ENCODE assay signal across 8 cellular contexts in the genomic region with DNA sequence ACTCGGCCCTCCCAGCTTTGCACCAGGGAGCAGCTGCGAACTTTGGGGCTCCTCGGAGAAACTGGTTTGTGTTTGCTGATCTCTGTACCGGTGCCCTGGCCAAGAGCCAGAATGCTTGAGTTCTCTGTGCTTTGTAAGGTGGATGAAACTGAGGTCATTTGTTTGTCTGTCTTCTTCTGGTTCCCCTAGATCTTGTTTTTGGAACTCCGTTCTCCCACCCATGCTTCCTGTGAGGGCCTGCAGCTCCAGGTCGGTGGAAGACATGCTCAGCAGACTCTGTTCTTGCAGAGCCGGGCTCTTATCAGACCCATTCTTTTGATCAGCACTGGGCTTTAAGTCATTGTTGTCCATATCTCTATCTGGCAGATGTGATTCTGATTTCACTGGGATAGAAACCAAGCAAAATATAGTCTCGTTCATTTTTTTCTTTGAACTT. TPM values are rescaled to one million over a fixed set of nuclear protein-coding genes. Genes with fewer than 3 reads are reported as not detected.
DNase-seq lines count a peak whose midpoint lies in the region; ATAC-seq and TF ChIP-seq lines count a peak whose summit lies in the region.

No MANE protein-coding gene starts in this region.

- no peak for TF ChIP-seq POLR2A in spleen (IDR thresholded peaks at IDR 0.05)

- H3K27me3 ChIP-seq in spleen (replicated peaks in 1 of 7): peaks cover 0 to 68% (median 4%) of the 10 kb centered on the region in 7 donors

- H3K4me3 Mint-ChIP-seq in activated CD4-positive, alpha-beta memory T cell treated with anti-CD3 and anti-CD28 coated beads, Interleukin-2, amount 10 ng/mL, durations not matched to agents 7 days and 5 days: peak overlapping the region; percentile 64

- peak; percentile 26 for ATAC-seq in Right ventricle myocardium superior (ENCODE audit: poor library complexity)

- H3K4me1 ChIP-seq in spleen: peaks cover 6 to 36% (median 26%) of the 10 kb centered on the region in 6 donors

- H3K36me3 Mint-ChIP-seq in activated CD4-positive, alpha-beta memory T cell treated with anti-CD3 and anti-CD28 coated beads, Interleukin-2, amount 10 ng/mL, durations not matched to agents 7 days and 5 days (ENCODE audit: low read depth): no peaks in the 10 kb centered on the region

- H3K9me3 ChIP-seq in spleen: no peaks in the 10 kb centered on the region

- H3K27ac ChIP-seq in spleen: peak overlapping the region in 5 of 8 donors; percentile 39 to 83 (median 73)

- no peak for TF ChIP-seq CTCF in spleen (IDR thresholded peaks at IDR 0.05 in 8 of 11, conservative IDR thresholded peaks at IDR 0.05 in 3 of 11)

- H3K9me3 Mint-ChIP-seq in activated CD4-positive, alpha-beta memory T cell treated with anti-CD3 and anti-CD28 coated beads, Interleukin-2, amount 10 ng/mL, durations not matched to agents 7 days and 5 days: peaks cover 3% of the 10 kb centered on the region

- H3K4me3 ChIP-seq in spleen: peak overlapping the region in 5 of 8 donors; percentile 23 to 68 (median 27)

- H3K36me3 ChIP-seq in spleen: no peaks in the 10 kb centered on the region

- peak overlapping the region; percentile 87 for H3K27ac Mint-ChIP-seq in activated CD4-positive, alpha-beta memory T cell treated with anti-CD3 and anti-CD28 coated beads, Interleukin-2, amount 10 ng/mL, durations not matched to agents 7 days and 5 days

- H3K27me3 Mint-ChIP-seq in activated CD4-positive, alpha-beta memory T cell treated with anti-CD3 and anti-CD28 coated beads, Interleukin-2, amount 10 ng/mL, durations not matched to agents 7 days and 5 days: peaks cover 53% of the 10 kb centered on the region

- POLR2A ChIA-PET in activated CD4-positive, alpha-beta memory T cell treated with anti-CD3 and anti-CD28 coated beads, Interleukin-2, amount 10 ng/mL, durations not matched to agents 7 days and 5 days (lab: Charles Lee): interaction anchor here (0.6 to 3.2 kb wide), 10 partner anchors 12 to 563 kb away, joined by 3 to 26 read pairs (median 4); no protein-coding TSS in a partner anchor

- peak; percentile 2 for DNase-seq in NCI-H345 (lab: John Stamatoyannopoulos, UW)
- DNase-seq in NCI-H345 treated with DMSO at 0.1 percent for 48 hours (lab: John Stamatoyannopoulos, UW; ENCODE audit: unreplicated experiment): no peak
- peak; percentile 36 for DNase-seq in activated CD4-positive, alpha-beta memory T cell treated with anti-CD3 and anti-CD28 coated beads, Interleukin-2, amount 10 ng/mL, durations not matched to agents 7 days and 5 days
- DNase-seq in Right ventricle myocardium superior: peak; percentile 67
- no peak for DNase-seq in spleen
- no peak for DNase-seq in NCI-H82 (lab: John Stamatoyannopoulos, UW)
- DNase-seq in ecto neural progenitor cell (ENCODE audit: low spot score): no peak
- DNase-seq in NCI-H1048 (lab: John Stamatoyannopoulos, UW): no peak

- WGBS in spleen, 5 donors: 38 to 56% (median 49%) methylated on average over 5 to 8 of the region's 8 CpGs

- intact Hi-C loops in Right ventricle myocardium superior (cut with DNase I) (no loop called here), spleen (cut with DNase I; ENCODE audit: low total_unique reads) (no loop called here)

- CTCF ChIA-PET in activated CD4-positive, alpha-beta memory T cell treated with anti-CD3 and anti-CD28 coated beads, Interleukin-2, amount 10 ng/mL, durations not matched to agents 7 days and 5 days (lab: Charles Lee): interaction anchor here (1.2 to 1.9 kb wide), 3 partner anchors 13 to 29 kb away, joined by 3 to 10 read pairs (median 6); no protein-coding TSS in a partner anchor

- peaks cover 54% of the 10 kb centered on the region for H3K4me1 Mint-ChIP-seq in activated CD4-positive, alpha-beta memory T cell treated with anti-CD3 and anti-CD28 coated beads, Interleukin-2, amount 10 ng/mL, durations not matched to agents 7 days and 5 days

RNA-seq across cellular contexts. Expression of gene JCAD, which starts 31.4 kb away (rescaled TPM):
- 1 to 10 TPM in 1 of 2 experiments, under 1 TPM in 1; 0.68 to 1.0 TPM for total RNA-seq in activated CD4-positive, alpha-beta memory T cell treated with anti-CD3 and anti-CD28 coated beads, Interleukin-2, amount 10 ng/mL, durations not matched to agents 7 days and 5 days
- total RNA-seq in Right ventricle myocardium superior (25.5 TPM), spleen (1 to 10 TPM; 1.2 to 5.2 (median 2.2) TPM)
- polyA plus RNA-seq in spleen: under 1 TPM; 0.26 to 0.83 (median 0.64) TPM

Comparison
In these comparisons a context has a peak if more than half of its experiments do, and no peak if none do; other contexts are left out.
1. DNase-seq: peak in NCI-H345 (single experiment), activated CD4-positive, alpha-beta memory T cell treated with anti-CD3 and anti-CD28 coated beads, Interleukin-2, amount 10 ng/mL, durations not matched to agents 7 days and 5 days (single experiment) and Right ventricle myocardium superior (single experiment); none in NCI-H345 treated with DMSO at 0.1 percent for 48 hours (single experiment), spleen (single experiment), NCI-H82 (single experiment), ecto neural progenitor cell (single experiment) and NCI-H1048 (single experiment).